In the genomic region with DNA sequence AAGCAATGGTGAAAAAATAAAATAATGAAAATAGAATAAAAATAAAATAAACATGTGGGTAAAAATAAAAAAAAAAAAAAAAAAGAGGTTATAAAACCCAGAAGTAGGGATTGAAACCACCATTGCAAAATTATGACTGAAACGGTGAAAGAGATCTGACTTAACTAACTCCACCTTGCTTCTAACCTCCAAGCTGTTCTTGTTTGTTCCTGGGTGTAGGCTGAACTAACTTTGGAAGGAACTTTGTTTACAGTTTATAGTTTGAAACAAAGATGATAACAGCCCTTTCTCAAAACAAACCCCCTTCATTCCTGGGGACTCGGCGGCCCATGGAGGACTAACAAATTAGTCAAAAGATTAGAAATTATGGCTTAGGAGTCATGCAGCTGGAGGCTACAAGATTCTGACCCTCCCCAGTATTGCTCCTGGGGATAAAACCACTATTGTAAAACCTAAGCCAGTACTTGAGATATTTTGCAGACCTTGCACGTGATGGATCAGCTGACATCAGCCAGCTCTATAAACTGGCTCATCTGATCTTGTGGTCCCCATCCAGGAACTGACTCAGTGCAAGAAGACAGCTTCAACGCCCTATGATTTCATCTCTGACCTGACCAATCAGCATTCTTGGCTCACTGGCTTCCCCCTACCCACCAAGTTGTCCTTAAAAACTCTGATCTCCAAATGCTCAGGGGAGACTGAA, we compare ENCODE assay signal across 11 cellular contexts. TPM values are rescaled to one million over a fixed set of nuclear protein-coding genes. Genes with fewer than 3 reads are reported as not detected.
A peak's percentile ranks its signal among the peaks of the same experiment; 100 is the strongest.
DNase-seq lines count a peak whose midpoint lies in the region; ATAC-seq, FAIRE-seq and TF ChIP-seq lines count a peak whose summit lies in the region.
"Had no signal": no experiment of that assay in that cellular context is flagged by ENCODE, and none has a peak within 500 bp of the region (broad histone marks: within the 10 kb centered on the region; RNA-seq: fewer than 3 reads in every experiment).

No MANE protein-coding gene starts in this region.

- H3K27me3 Mint-ChIP-seq in effector memory CD8-positive, alpha-beta T cell = no peaks in the 10 kb centered on the region

- TF ChIP-seq POLR2A in GM18505 (IDR thresholded peaks at IDR 0.05; ENCODE audit: borderline replicate concordance, extremely low read depth, insufficient read depth, insufficient read length) = no peak

- H3K27me3 ChIP-seq in SK-N-SH (ENCODE audit: insufficient read depth) = no peaks in the 10 kb centered on the region
- H3K27me3 ChIP-seq in osteoblast (ENCODE audit: insufficient read depth, low read length) = no peaks in the 10 kb centered on the region

- POLR2A ChIA-PET in SK-N-SH (lab: Yijun Ruan, JAX) = no interaction called here

- ATAC-seq in SK-N-SH treated with all-trans-retinoic acid at 6 μM for 48 hours = no peak
- ATAC-seq in effector memory CD8-positive, alpha-beta T cell (replicated peaks) = no peak
- ATAC-seq in HG02588 (IDR thresholded peaks at IDR 0.05; ENCODE audit: unreplicated experiment) = no peak
- ATAC-seq in GM18505 (IDR thresholded peaks at IDR 0.05; ENCODE audit: unreplicated experiment) = no peak
- ATAC-seq: GM12878 had no signal

- peaks cover 29% of the 10 kb centered on the region for H3K36me3 Mint-ChIP-seq in effector memory CD8-positive, alpha-beta T cell (ENCODE audit: insufficient read depth)

- H3K27ac ChIP-seq in SK-N-SH (ENCODE audit: low read depth in 2 of 2, low read length in 1 of 2) (no peak overlapping the region), osteoblast (ENCODE audit: low read depth, low read length) (peak overlapping the region; percentile 13)

- TF ChIP-seq CTCF in SK-N-SH (IDR thresholded peaks at IDR 0.05) = no peak
- TF ChIP-seq CTCF in osteoblast (IDR thresholded peaks at IDR 0.05; ENCODE audit: extremely low read depth, low read depth, low read length) = no peak

- no peak overlapping the region for H3K4me3 Mint-ChIP-seq in effector memory CD8-positive, alpha-beta T cell
- H3K4me3 Mint-ChIP-seq: H9 had no signal

- TF ChIP-seq RAD21 in SK-N-SH (IDR thresholded peaks at IDR 0.05; ENCODE audit: low read length) = no peak

- CTCF ChIA-PET in SK-N-SH (lab: Yijun Ruan, JAX) = no interaction called here

- peaks cover 10 to 16% of the 10 kb centered on the region in 2 experiments for H3K36me3 ChIP-seq in SK-N-SH (replicated peaks in 1 of 2; ENCODE audit: control insufficient read depth in 1 of 2, insufficient read depth in 2 of 2, low read length in 1 of 2)
- peaks cover 8% of the 10 kb centered on the region for H3K36me3 ChIP-seq in osteoblast (ENCODE audit: insufficient read depth, low read length)

- no peak overlapping the region for H3K4me2 ChIP-seq in SK-N-SH
- H3K4me2 ChIP-seq in osteoblast (ENCODE audit: insufficient read depth, low read length) = no peak overlapping the region

- DNase-seq in SK-N-SH (no peak), RCC 7860 (ENCODE audit: low spot score) (peak; percentile 50), osteoblast (ENCODE audit: insufficient read length, low spot score, missing footprints) (no peak), KG1 (lab: John Stamatoyannopoulos, UW) (no peak)
- no peak for DNase-seq in effector memory CD8-positive, alpha-beta T cell
- DNase-seq: 8988T, H9 had no signal

- no peak for FAIRE-seq in RCC 7860 (lab: Jason Lieb, UNC)
- FAIRE-seq: GM12878 had no signal

- peak overlapping the region; percentile 18 to 71 for H3K27ac Mint-ChIP-seq in effector memory CD8-positive, alpha-beta T cell
- H3K27ac Mint-ChIP-seq: H9 had no signal

- H3K9ac ChIP-seq in SK-N-SH = no peak overlapping the region

- H3F3A ChIP-seq in SK-N-SH (replicated peaks; ENCODE audit: insufficient read depth) = peaks cover 8% of the 10 kb centered on the region

- H2AFZ ChIP-seq in SK-N-SH (ENCODE audit: low read depth) (no peak overlapping the region), osteoblast (ENCODE audit: low read length) (peak overlapping the region; percentile 6)

- H3K9me3 ChIP-seq in SK-N-SH (no peaks in the 10 kb centered on the region; the same call in 1 of the 2 replicates), osteoblast (ENCODE audit: low read depth, low read length) (no peaks in the 10 kb centered on the region)

- H3K79me2 ChIP-seq in SK-N-SH (ENCODE audit: insufficient read depth) (no peaks in the 10 kb centered on the region), osteoblast (ENCODE audit: insufficient read depth, low read length) (no peaks in the 10 kb centered on the region)

- H3K4me3 ChIP-seq in SK-N-SH (ENCODE audit: low read depth in 2 of 2, low read length in 1 of 2) = no peak overlapping the region
- H3K4me3 ChIP-seq in osteoblast (ENCODE audit: insufficient read depth, low read length) = no peak overlapping the region
- H3K4me3 ChIP-seq: GM12878 had no signal

- no peak for TF ChIP-seq EP300 in SK-N-SH (IDR thresholded peaks at IDR 0.05; ENCODE audit: borderline replicate concordance in 1 of 2, low read depth in 1 of 2, low read length in 1 of 2)

- H3K4me1 ChIP-seq in SK-N-SH (ENCODE audit: control insufficient read depth in 1 of 2, insufficient read depth in 2 of 2, low read depth in 1 of 2, low read length in 1 of 2) (peaks cover 0 to 10% of the 10 kb centered on the region in 2 experiments; a peak in 2 of 4 replicates), osteoblast (ENCODE audit: insufficient read depth, low read length) (peaks cover 13% of the 10 kb centered on the region)

- peaks cover 5 to 14% of the 10 kb centered on the region in 2 donors for H3K4me1 Mint-ChIP-seq in effector memory CD8-positive, alpha-beta T cell (ENCODE audit: low read depth in 2 of 2)
- H3K4me1 Mint-ChIP-seq: H9 had no signal

- no peaks in the 10 kb centered on the region for H3K9me2 ChIP-seq in SK-N-SH

- H3K9me3 Mint-ChIP-seq in effector memory CD8-positive, alpha-beta T cell = no peaks in the 10 kb centered on the region

- H4K20me1 ChIP-seq in SK-N-SH (ENCODE audit: insufficient read depth) = no peaks in the 10 kb centered on the region
- H4K20me1 ChIP-seq in osteoblast (ENCODE audit: insufficient read depth, low read length) = no peaks in the 10 kb centered on the region

- 70% methylated on average over 5 of the region's 5 CpGs for WGBS in SK-N-SH (ENCODE audit: low lambda C conversion rate)

TF ChIP-seq in SK-N-SH, 30 proteins besides CTCF, POLR2A, EP300 and RAD21:
- no peak for TF ChIP-seq MEF2A (IDR thresholded peaks at IDR 0.05; ENCODE audit: borderline replicate concordance, low read depth)
- TF ChIP-seq, protein P1, sequence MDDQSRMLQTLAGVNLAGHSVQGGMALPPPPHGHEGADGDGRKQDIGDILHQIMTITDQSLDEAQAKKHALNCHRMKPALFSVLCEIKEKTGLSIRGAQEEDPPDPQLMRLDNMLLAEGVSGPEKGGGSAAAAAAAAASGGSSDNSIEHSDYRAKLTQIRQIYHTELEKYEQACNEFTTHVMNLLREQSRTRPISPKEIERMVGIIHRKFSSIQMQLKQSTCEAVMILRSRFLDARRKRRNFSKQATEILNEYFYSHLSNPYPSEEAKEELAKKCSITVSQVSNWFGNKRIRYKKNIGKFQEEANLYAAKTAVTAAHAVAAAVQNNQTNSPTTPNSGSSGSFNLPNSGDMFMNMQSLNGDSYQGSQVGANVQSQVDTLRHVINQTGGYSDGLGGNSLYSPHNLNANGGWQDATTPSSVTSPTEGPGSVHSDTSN (IDR thresholded peaks at IDR 0.05) = peak; percentile 48; the same call in 1 of the 2 replicates
- peak; percentile 52; the same call in 1 of the 2 replicates for TF ChIP-seq TCF12 (IDR thresholded peaks at IDR 0.05)
- TF ChIP-seq GATA2 (CRISPR knock-in tag; IDR thresholded peaks at IDR 0.05) = no peak
- TF ChIP-seq, protein P2, sequence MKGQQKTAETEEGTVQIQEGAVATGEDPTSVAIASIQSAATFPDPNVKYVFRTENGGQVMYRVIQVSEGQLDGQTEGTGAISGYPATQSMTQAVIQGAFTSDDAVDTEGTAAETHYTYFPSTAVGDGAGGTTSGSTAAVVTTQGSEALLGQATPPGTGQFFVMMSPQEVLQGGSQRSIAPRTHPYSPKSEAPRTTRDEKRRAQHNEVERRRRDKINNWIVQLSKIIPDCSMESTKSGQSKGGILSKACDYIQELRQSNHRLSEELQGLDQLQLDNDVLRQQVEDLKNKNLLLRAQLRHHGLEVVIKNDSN (IDR thresholded peaks at IDR 0.05; ENCODE audit: borderline replicate concordance, low read depth) = peak; percentile 72; the same call in 1 of the 2 replicates
TF ChIP-seq in SK-N-SH: peak in this region for 3.

TF ChIP-seq in SK-N-SH treated with all-trans-retinoic acid at 6 μM for 48 hours, 23 proteins besides CTCF, POLR2A, EP300 and RAD21 (continues in another document):
- no peak for TF ChIP-seq ZFP30 (CRISPR knock-in tag; IDR thresholded peaks at IDR 0.05)
- TF ChIP-seq RARB (CRISPR knock-in tag; IDR thresholded peaks at IDR 0.05) = no peak
- no peak for TF ChIP-seq TCF4 (CRISPR knock-in tag; IDR thresholded peaks at IDR 0.05; ENCODE audit: borderline replicate concordance)
- no peak for TF ChIP-seq ARNTL (CRISPR knock-in tag; IDR thresholded peaks at IDR 0.05; ENCODE audit: borderline replicate concordance, low read depth)
- TF ChIP-seq ZFP3 (CRISPR knock-in tag; IDR thresholded peaks at IDR 0.05) = no peak
- no peak for TF ChIP-seq OSR1 (CRISPR knock-in tag; IDR thresholded peaks at IDR 0.05)
- no peak for TF ChIP-seq ZNF70 (CRISPR knock-in tag; IDR thresholded peaks at IDR 0.05)
- TF ChIP-seq, protein P3, sequence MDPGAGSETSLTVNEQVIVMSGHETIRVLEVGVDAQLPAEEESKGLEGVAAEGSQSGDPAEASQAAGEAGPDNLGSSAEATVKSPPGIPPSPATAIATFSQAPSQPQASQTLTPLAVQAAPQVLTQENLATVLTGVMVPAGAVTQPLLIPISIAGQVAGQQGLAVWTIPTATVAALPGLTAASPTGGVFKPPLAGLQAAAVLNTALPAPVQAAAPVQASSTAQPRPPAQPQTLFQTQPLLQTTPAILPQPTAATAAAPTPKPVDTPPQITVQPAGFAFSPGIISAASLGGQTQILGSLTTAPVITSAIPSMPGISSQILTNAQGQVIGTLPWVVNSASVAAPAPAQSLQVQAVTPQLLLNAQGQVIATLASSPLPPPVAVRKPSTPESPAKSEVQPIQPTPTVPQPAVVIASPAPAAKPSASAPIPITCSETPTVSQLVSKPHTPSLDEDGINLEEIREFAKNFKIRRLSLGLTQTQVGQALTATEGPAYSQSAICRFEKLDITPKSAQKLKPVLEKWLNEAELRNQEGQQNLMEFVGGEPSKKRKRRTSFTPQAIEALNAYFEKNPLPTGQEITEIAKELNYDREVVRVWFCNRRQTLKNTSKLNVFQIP (CRISPR knock-in tag; IDR thresholded peaks at IDR 0.05; ENCODE audit: borderline replicate concordance, low read depth) = no peak
- no peak for TF ChIP-seq ZNF565 (CRISPR knock-in tag; conservative IDR thresholded peaks at IDR 0.05; ENCODE audit: low read depth)
- no peak for TF ChIP-seq CSDC2 (CRISPR knock-in tag; IDR thresholded peaks at IDR 0.05)
- no peak for TF ChIP-seq ESRRG (CRISPR knock-in tag; IDR thresholded peaks at IDR 0.05)

RNA-seq across cellular contexts. Expression of a gene that starts 30.4 kb away (rescaled TPM):
- polyA plus RNA-seq in SK-N-SH (2012; rRNA removed) = 5.6 and 7.1 TPM in 2 replicates
- 6.1 and 6.6 TPM in 2 replicates for polyA plus RNA-seq in SK-N-SH (2012; cell fraction: cytosol; rRNA removed)
- 10.6 and 21.5 TPM in 2 replicates for polyA plus RNA-seq in SK-N-SH (2012; cell fraction: nucleus; rRNA removed)
- 25.0 and 31.1 TPM in 2 replicates for total RNA-seq in osteoblast

RNA-seq across cellular contexts. Expression of a gene that starts 47.0 kb away (rescaled TPM):
- polyA plus RNA-seq in SK-N-SH (2012; rRNA removed) = 22.4 and 33.0 TPM in 2 replicates
- polyA plus RNA-seq in SK-N-SH (2012; cell fraction: cytosol; rRNA removed) = 54.6 and 60.0 TPM in 2 replicates
- polyA plus RNA-seq in SK-N-SH (2012; cell fraction: nucleus; rRNA removed) = 38.7 and 55.5 TPM in 2 replicates
- total RNA-seq in osteoblast = 244 and 254 TPM in 2 replicates
